ENCODE assay signal across 1 cellular context in the genomic region with DNA sequence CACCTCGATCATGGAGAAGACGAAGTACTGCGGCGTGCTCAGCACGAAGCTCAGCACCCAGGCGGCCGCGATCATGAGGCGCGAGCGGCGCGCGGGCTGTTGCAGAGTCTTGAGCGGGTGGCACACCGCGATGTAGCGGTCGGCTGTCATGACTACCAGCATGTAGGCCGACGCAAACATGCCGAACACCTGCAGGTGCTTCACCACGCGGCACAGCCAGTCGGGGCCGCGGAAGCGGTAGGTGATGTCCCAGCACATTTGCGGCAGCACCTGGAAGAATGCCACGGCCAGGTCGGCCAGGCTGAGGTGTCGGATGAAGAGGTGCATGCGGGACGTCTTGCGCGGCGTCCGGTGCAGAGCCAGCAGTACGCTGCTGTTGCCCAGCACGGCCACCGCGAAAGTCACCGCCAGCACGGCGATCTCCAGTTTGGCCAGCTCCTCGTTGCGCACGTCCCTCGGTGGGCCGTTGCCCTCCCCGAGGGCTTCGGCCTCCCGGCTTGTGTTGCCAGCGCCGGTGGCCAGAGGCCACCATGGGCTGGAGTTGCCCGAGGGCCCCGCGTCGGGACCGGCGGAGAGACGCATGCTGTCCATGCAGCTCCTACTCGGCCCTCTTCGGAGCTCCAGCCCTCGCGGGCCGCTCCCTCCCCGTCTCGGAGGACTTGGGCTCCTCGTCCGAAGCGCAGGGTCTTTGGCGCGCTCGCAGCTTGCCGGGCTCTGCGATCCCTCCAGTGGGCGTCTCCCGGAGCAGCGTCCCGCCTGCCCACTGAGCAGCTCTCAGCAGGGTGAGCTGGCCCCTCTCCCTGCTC.
TF ChIP-seq lines count a peak whose summit lies in the region.

No MANE protein-coding gene starts in this region.

TF ChIP-seq in WTC11, 78 proteins besides CTCF, POLR2A, EP300 and RAD21 (continued from another document and continues in another):
- TF ChIP-seq IRF1 (CRISPR knock-in tag; IDR thresholded peaks at IDR 0.05) (peak; percentile 83), RORB (CRISPR knock-in tag; IDR thresholded peaks at IDR 0.05) (no peak), TEAD4 (CRISPR knock-in tag; IDR thresholded peaks at IDR 0.05) (peak; percentile 46), ZNF232 (CRISPR knock-in tag; IDR thresholded peaks at IDR 0.05) (no peak), ETV6 (CRISPR knock-in tag; IDR thresholded peaks at IDR 0.05) (peak; percentile 69), FOXK1 (CRISPR knock-in tag; IDR thresholded peaks at IDR 0.05) (peak; percentile 58), NR3C1 (CRISPR knock-in tag; conservative IDR thresholded peaks at IDR 0.05; ENCODE audit: low read depth) (0 out of 2 replicates have a peak, but pooled peaks have one; percentile 25), ZNF121 (CRISPR knock-in tag; IDR thresholded peaks at IDR 0.05) (peak; percentile 20; the same call in 1 of the 2 replicates), SP1 (CRISPR knock-in tag; conservative IDR thresholded peaks at IDR 0.05) (peak; percentile 38; the same call in 1 of the 2 replicates), ZNF512 (CRISPR knock-in tag; IDR thresholded peaks at IDR 0.05; ENCODE audit: borderline replicate concordance) (no peak; the same call in 1 of the 2 replicates), SMAD3 (CRISPR knock-in tag; IDR thresholded peaks at IDR 0.05; ENCODE audit: borderline replicate concordance) (peak; percentile 70; the same call in 1 of the 2 replicates), PRRX2 (CRISPR knock-in tag; IDR thresholded peaks at IDR 0.05) (no peak), ZBTB21 (CRISPR knock-in tag; IDR thresholded peaks at IDR 0.05; ENCODE audit: borderline replicate concordance) (no peak), TP53 (CRISPR knock-in tag; IDR thresholded peaks at IDR 0.05) (peak; percentile 90), ZMAT4 (CRISPR knock-in tag; IDR thresholded peaks at IDR 0.05) (no peak), NFATC4 (CRISPR knock-in tag; IDR thresholded peaks at IDR 0.05) (no peak), NFYB (CRISPR knock-in tag; conservative IDR thresholded peaks at IDR 0.05; ENCODE audit: low read depth) (no peak), ZNF317 (CRISPR knock-in tag; IDR thresholded peaks at IDR 0.05; ENCODE audit: borderline replicate concordance, low read depth) (peak; percentile 22; the same call in 1 of the 2 replicates), ZNF671 (CRISPR knock-in tag; IDR thresholded peaks at IDR 0.05) (no peak), AFF4 (CRISPR knock-in tag; IDR thresholded peaks at IDR 0.05; ENCODE audit: borderline replicate concordance) (no peak), IRF2 (CRISPR knock-in tag; IDR thresholded peaks at IDR 0.05; ENCODE audit: borderline replicate concordance, low read depth) (no peak), FOXJ3 (CRISPR knock-in tag; IDR thresholded peaks at IDR 0.05; ENCODE audit: borderline replicate concordance) (no peak), NR2C2 (CRISPR knock-in tag; IDR thresholded peaks at IDR 0.05) (no peak; the same call in 1 of the 2 replicates), SMAD4 (CRISPR knock-in tag; IDR thresholded peaks at IDR 0.05) (no peak), ZNF425 (CRISPR knock-in tag; conservative IDR thresholded peaks at IDR 0.05) (no peak)
- TF ChIP-seq, protein P1, sequence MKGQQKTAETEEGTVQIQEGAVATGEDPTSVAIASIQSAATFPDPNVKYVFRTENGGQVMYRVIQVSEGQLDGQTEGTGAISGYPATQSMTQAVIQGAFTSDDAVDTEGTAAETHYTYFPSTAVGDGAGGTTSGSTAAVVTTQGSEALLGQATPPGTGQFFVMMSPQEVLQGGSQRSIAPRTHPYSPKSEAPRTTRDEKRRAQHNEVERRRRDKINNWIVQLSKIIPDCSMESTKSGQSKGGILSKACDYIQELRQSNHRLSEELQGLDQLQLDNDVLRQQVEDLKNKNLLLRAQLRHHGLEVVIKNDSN (CRISPR knock-in tag; IDR thresholded peaks at IDR 0.05) = peak; percentile 6
- TF ChIP-seq, protein P2, sequence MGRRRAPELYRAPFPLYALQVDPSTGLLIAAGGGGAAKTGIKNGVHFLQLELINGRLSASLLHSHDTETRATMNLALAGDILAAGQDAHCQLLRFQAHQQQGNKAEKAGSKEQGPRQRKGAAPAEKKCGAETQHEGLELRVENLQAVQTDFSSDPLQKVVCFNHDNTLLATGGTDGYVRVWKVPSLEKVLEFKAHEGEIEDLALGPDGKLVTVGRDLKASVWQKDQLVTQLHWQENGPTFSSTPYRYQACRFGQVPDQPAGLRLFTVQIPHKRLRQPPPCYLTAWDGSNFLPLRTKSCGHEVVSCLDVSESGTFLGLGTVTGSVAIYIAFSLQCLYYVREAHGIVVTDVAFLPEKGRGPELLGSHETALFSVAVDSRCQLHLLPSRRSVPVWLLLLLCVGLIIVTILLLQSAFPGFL (CRISPR knock-in tag; IDR thresholded peaks at IDR 0.05; ENCODE audit: borderline replicate concordance) = no peak; the same call in 1 of the 2 replicates
- TF ChIP-seq, protein P3, sequence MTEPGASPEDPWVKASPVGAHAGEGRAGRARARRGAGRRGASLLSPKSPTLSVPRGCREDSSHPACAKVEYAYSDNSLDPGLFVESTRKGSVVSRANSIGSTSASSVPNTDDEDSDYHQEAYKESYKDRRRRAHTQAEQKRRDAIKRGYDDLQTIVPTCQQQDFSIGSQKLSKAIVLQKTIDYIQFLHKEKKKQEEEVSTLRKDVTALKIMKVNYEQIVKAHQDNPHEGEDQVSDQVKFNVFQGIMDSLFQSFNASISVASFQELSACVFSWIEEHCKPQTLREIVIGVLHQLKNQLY (CRISPR knock-in tag; IDR thresholded peaks at IDR 0.05) = 0 out of 2 replicates have a peak, but pooled peaks have one; percentile 43
- TF ChIP-seq, protein P4, sequence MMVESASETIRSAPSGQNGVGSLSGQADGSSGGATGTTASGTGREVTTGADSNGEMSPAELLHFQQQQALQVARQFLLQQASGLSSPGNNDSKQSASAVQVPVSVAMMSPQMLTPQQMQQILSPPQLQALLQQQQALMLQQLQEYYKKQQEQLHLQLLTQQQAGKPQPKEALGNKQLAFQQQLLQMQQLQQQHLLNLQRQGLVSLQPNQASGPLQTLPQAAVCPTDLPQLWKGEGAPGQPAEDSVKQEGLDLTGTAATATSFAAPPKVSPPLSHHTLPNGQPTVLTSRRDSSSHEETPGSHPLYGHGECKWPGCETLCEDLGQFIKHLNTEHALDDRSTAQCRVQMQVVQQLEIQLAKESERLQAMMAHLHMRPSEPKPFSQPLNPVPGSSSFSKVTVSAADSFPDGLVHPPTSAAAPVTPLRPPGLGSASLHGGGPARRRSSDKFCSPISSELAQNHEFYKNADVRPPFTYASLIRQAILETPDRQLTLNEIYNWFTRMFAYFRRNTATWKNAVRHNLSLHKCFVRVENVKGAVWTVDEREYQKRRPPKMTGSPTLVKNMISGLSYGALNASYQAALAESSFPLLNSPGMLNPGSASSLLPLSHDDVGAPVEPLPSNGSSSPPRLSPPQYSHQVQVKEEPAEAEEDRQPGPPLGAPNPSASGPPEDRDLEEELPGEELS (CRISPR knock-in tag; IDR thresholded peaks at IDR 0.05) = 0 out of 2 replicates have a peak, but pooled peaks have one; percentile 85
- TF ChIP-seq, protein P5, sequence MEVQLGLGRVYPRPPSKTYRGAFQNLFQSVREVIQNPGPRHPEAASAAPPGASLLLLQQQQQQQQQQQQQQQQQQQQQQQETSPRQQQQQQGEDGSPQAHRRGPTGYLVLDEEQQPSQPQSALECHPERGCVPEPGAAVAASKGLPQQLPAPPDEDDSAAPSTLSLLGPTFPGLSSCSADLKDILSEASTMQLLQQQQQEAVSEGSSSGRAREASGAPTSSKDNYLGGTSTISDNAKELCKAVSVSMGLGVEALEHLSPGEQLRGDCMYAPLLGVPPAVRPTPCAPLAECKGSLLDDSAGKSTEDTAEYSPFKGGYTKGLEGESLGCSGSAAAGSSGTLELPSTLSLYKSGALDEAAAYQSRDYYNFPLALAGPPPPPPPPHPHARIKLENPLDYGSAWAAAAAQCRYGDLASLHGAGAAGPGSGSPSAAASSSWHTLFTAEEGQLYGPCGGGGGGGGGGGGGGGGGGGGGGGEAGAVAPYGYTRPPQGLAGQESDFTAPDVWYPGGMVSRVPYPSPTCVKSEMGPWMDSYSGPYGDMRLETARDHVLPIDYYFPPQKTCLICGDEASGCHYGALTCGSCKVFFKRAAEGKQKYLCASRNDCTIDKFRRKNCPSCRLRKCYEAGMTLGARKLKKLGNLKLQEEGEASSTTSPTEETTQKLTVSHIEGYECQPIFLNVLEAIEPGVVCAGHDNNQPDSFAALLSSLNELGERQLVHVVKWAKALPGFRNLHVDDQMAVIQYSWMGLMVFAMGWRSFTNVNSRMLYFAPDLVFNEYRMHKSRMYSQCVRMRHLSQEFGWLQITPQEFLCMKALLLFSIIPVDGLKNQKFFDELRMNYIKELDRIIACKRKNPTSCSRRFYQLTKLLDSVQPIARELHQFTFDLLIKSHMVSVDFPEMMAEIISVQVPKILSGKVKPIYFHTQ (CRISPR knock-in tag; IDR thresholded peaks at IDR 0.05) = no peak
- TF ChIP-seq, protein P6, sequence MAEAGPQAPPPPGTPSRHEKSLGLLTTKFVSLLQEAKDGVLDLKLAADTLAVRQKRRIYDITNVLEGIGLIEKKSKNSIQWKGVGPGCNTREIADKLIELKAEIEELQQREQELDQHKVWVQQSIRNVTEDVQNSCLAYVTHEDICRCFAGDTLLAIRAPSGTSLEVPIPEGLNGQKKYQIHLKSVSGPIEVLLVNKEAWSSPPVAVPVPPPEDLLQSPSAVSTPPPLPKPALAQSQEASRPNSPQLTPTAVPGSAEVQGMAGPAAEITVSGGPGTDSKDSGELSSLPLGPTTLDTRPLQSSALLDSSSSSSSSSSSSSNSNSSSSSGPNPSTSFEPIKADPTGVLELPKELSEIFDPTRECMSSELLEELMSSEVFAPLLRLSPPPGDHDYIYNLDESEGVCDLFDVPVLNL (CRISPR knock-in tag; IDR thresholded peaks at IDR 0.05; ENCODE audit: borderline replicate concordance, low read depth) = peak; percentile 77; the same call in 1 of the 2 replicates
- TF ChIP-seq, protein P7, sequence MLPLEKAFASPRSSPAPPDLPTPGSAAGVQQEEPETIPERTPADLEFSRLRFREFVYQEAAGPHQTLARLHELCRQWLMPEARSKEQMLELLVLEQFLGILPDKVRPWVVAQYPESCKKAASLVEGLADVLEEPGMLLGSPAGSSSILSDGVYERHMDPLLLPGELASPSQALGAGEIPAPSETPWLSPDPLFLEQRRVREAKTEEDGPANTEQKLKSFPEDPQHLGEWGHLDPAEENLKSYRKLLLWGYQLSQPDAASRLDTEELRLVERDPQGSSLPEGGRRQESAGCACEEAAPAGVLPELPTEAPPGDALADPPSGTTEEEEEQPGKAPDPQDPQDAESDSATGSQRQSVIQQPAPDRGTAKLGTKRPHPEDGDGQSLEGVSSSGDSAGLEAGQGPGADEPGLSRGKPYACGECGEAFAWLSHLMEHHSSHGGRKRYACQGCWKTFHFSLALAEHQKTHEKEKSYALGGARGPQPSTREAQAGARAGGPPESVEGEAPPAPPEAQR (CRISPR knock-in tag; IDR thresholded peaks at IDR 0.05) = no peak
